ENCODE assay signal across 8 cellular contexts in the genomic region with DNA sequence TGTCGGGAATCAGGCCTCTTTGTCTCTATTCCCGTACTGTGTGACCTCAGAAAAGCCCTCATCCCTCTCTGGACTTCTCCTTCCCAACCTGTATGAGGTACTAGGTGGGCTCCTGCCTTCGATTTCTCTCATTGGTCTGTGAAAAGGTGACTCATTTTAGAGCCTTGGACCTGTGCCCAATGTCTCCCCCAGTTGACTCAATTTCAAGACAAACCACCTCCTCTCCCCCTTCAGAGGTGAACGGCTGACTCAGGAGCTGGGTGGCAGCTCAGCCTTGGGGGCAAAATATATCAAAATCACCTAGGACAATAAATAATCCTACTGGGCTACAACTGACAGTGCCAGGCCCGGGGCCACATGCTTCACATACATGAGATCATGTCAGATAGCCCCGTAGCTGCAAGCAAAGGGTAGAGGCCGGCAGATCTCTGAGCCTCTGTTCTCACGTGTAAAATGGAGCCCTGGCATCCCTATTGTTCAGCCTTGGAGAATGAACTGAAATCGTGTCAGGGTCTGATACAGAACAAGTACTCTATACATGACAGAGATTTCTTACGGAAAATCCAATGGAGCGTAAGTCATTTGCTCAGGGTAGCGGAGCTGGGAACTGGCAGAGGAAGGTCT. TPM values are rescaled to one million over a fixed set of nuclear protein-coding genes. Genes with fewer than 3 reads are reported as not detected.
DNase-seq lines count a peak whose midpoint lies in the region; TF ChIP-seq lines count a peak whose summit lies in the region.

No MANE protein-coding gene starts in this region.

- H3K27ac ChIP-seq in esophagus squamous epithelium (peak overlapping the region; percentile 98 to 100 (median 100)), transverse colon (peak overlapping the region; percentile 94 to 99 (median 98))

- intact Hi-C loops in Caco-2 (cut with micrococcal nuclease; ENCODE audit: unreplicated experiment) (loop anchor here (1.0 to 2.0 kb wide), 3 partner anchors 35 to 83 kb away; a partner anchor contains a TSS), esophagus squamous epithelium (cut with DNase I) (loop anchor here (5.0 kb wide), 1 partner anchor 109 kb away; no protein-coding TSS in a partner anchor), transverse colon (cut with DNase I; ENCODE audit: low total_unique reads) (loop anchor here (10.0 kb wide), 1 partner anchor 89 kb away; no protein-coding TSS in a partner anchor)

- TF ChIP-seq EP300 in transverse colon (IDR thresholded peaks at IDR 0.05; ENCODE audit: low read depth) = no peak

- POLR2A ChIA-PET in Caco-2 (lab: Charles Lee) = interaction anchor here (0.5 to 2.4 kb wide), 16 partner anchors 9 to 510 kb away, joined by 3 to 33 read pairs (median 4); a partner anchor contains a TSS

- peak overlapping the region; percentile 93 for H3K27ac Mint-ChIP-seq in Caco-2 (ENCODE audit: unreplicated experiment)
- peak overlapping the region; percentile 99 for H3K27ac Mint-ChIP-seq in osteocyte (ENCODE audit: unreplicated experiment)

- peaks cover 6% of the 10 kb centered on the region; the same call in 1 of the 2 replicates for H3K4me1 ChIP-seq in Caco-2
- H3K4me1 ChIP-seq in esophagus squamous epithelium = peaks cover 18 to 68% (median 37%) of the 10 kb centered on the region in 3 donors
- peaks cover 15 to 60% (median 47%) of the 10 kb centered on the region in 4 donors for H3K4me1 ChIP-seq in transverse colon

- BruUV-seq in Caco-2 (replicated peaks; lab: Mats Ljungman, UMichigan) = TSS peak; percentile 79

- H3K4me3 Mint-ChIP-seq in Caco-2 (ENCODE audit: unreplicated experiment) (peak overlapping the region; percentile 84), osteocyte (ENCODE audit: unreplicated experiment) (peak overlapping the region; percentile 86)

- DNase-seq in Caco-2 (peak in 1 of 2 experiments; percentile 24), NAMALWA (ENCODE audit: low spot score) (peak; percentile 65), activated T-cell treated with anti-CD3 and anti-CD28 coated beads for 1 hour (ENCODE audit: low read depth) (peak; percentile 55), esophagus squamous epithelium (lab: John Stamatoyannopoulos, UW) (no peak), osteocyte (ENCODE audit: extremely low spot score, unreplicated experiment) (no peak), transverse colon (no peak), islet precursor cell (no peak), NCI-H524 treated with DMSO at 0.1 percent for 48 hours (lab: John Stamatoyannopoulos, UW) (no peak)

- TF ChIP-seq POLR2A in esophagus squamous epithelium (IDR thresholded peaks at IDR 0.05) = no peak
- TF ChIP-seq POLR2A in transverse colon (IDR thresholded peaks at IDR 0.05) = no peak

- H3K36me3 Mint-ChIP-seq in Caco-2 (ENCODE audit: insufficient read depth, unreplicated experiment) (peaks cover 67% of the 10 kb centered on the region), osteocyte (ENCODE audit: unreplicated experiment) (peaks cover 11% of the 10 kb centered on the region)

- no peak for TF ChIP-seq CTCF in Caco-2 (IDR thresholded peaks at IDR 0.05; ENCODE audit: insufficient read depth in 1 of 2, low read depth in 1 of 2, low read length in 1 of 2, severe bottlenecking in 1 of 2, unreplicated experiment in 1 of 2)
- no peak for TF ChIP-seq CTCF in esophagus squamous epithelium (IDR thresholded peaks at IDR 0.05)
- TF ChIP-seq CTCF in osteocyte (IDR thresholded peaks at IDR 0.05) = no peak
- peak in 1 of 5 experiments; percentile 9 for TF ChIP-seq CTCF in transverse colon (IDR thresholded peaks at IDR 0.05)

- H3K27me3 Mint-ChIP-seq in Caco-2 (ENCODE audit: insufficient read depth, unreplicated experiment) (no peaks in the 10 kb centered on the region), osteocyte (ENCODE audit: unreplicated experiment) (no peaks in the 10 kb centered on the region)

- H3K4me1 Mint-ChIP-seq in Caco-2 (ENCODE audit: low read depth, unreplicated experiment) (peaks cover 18% of the 10 kb centered on the region), osteocyte (ENCODE audit: unreplicated experiment) (peaks cover 58% of the 10 kb centered on the region)

- CTCF ChIA-PET in Caco-2 (lab: Charles Lee) = interaction anchor here (1.4 kb wide), 1 partner anchor 17 kb away, joined by 3 read pairs; no protein-coding TSS in a partner anchor

- H3K36me3 ChIP-seq in Caco-2 (ENCODE audit: control insufficient read depth, insufficient read depth, low read length) (peaks cover 3% of the 10 kb centered on the region), esophagus squamous epithelium (peaks cover 0 to 23% (median 4%) of the 10 kb centered on the region in 3 donors), transverse colon (peaks cover 0 to 3% (median 0%) of the 10 kb centered on the region in 4 donors)

- H3K4me3 ChIP-seq in Caco-2 (ENCODE audit: low read depth, low read length) (peak overlapping the region; percentile 67), esophagus squamous epithelium (peak overlapping the region; percentile 81 to 94 (median 92)), transverse colon (peak overlapping the region; percentile 68 to 96 (median 88))

- H3K9me3 ChIP-seq in Caco-2 = no peaks in the 10 kb centered on the region
- no peaks in the 10 kb centered on the region for H3K9me3 ChIP-seq in esophagus squamous epithelium
- no peaks in the 10 kb centered on the region for H3K9me3 ChIP-seq in transverse colon

- H3K27me3 ChIP-seq in Caco-2 (replicated peaks; ENCODE audit: control insufficient read depth, insufficient read depth, low read length) (no peaks in the 10 kb centered on the region), esophagus squamous epithelium (no peaks in the 10 kb centered on the region), transverse colon (no peaks in the 10 kb centered on the region)

- in situ Hi-C loops in transverse colon (cut with MboI; ENCODE audit: low pct_ligation_motif_present in 1 of 4, low pct_unique_long_range_greater_than_20kb in 1 of 4, low sequenced_read_pairs in 3 of 4) = loop anchor here in 2 of 4 donors (5.0 to 25.0 kb wide), 2 partner anchors 36 to 96 kb away; a partner anchor contains a TSS

- H3K9me3 Mint-ChIP-seq in Caco-2 (ENCODE audit: unreplicated experiment) (no peaks in the 10 kb centered on the region), osteocyte (ENCODE audit: unreplicated experiment) (no peaks in the 10 kb centered on the region)

- WGBS in esophagus squamous epithelium, 2 donors = 0% methylated on average over 11 to 12 of the region's 12 CpGs
- 3 to 4% methylated on average over 4 to 12 of the region's 12 CpGs for WGBS in transverse colon (ENCODE audit: low coverage in 1 of 2), 2 donors

RNA-seq across cellular contexts. Expression of a gene that starts 0.5 kb away (rescaled TPM):
- total RNA-seq in Caco-2 (2022) = 30.9 and 35.7 TPM in 2 replicates
- total RNA-seq in esophagus squamous epithelium = 10 to 100 TPM; 19.3 to 64.1 (median 33.3) TPM
- 33.8 and 42.0 TPM in 2 replicates for total RNA-seq in osteocyte
- 10 to 100 TPM; 15.3 to 41.2 (median 36.5) TPM for total RNA-seq in transverse colon

RNA-seq across cellular contexts. Expression of a gene that starts 0.8 kb away (rescaled TPM):
- total RNA-seq in Caco-2 (2022) (28.5 and 31.2 TPM in 2 replicates), esophagus squamous epithelium (100 to 1,000 TPM in 2 of 4 donors, 10 to 100 TPM in 2; 58.5 to 127 (median 95.7) TPM), osteocyte (10.9 and 12.0 TPM in 2 replicates), transverse colon (10 to 100 TPM; 14.7 to 56.1 (median 33.8) TPM)

RNA-seq across cellular contexts. Expression of a gene that starts 25.7 kb away (rescaled TPM):
- total RNA-seq in Caco-2 (2022) (21.1 and 22.0 TPM in 2 replicates), esophagus squamous epithelium (10 to 100 TPM; 11.2 to 20.8 (median 15.8) TPM), osteocyte (63.2 and 67.1 TPM in 2 replicates), transverse colon (10 to 100 TPM in 3 of 4 donors, 1 to 10 TPM in 1; 9.0 to 44.9 (median 20.4) TPM)

RNA-seq across cellular contexts. Expression of a gene that starts 34.1 kb away (rescaled TPM):
- total RNA-seq in Caco-2 (2022) (28.0 and 29.2 TPM in 2 replicates), esophagus squamous epithelium (1 to 10 TPM; 2.1 to 2.8 (median 2.4) TPM), osteocyte (14.6 and 17.0 TPM in 2 replicates), transverse colon (10 to 100 TPM in 2 of 4 donors, 1 to 10 TPM in 2; 8.3 to 29.1 (median 12.1) TPM)

RNA-seq across cellular contexts. Expression of a gene that starts 34.9 kb away (rescaled TPM):
- 133 and 134 TPM in 2 replicates for total RNA-seq in Caco-2 (2022)
- 10 to 100 TPM; 45.0 to 79.5 (median 51.0) TPM for total RNA-seq in esophagus squamous epithelium
- total RNA-seq in osteocyte = 48.0 and 53.2 TPM in 2 replicates
- 10 to 100 TPM; 45.1 to 85.3 (median 65.6) TPM for total RNA-seq in transverse colon

Comparison
In these comparisons a context has a peak if more than half of its experiments do, and no peak if none do; other contexts are left out.
1. DNase-seq: peak in NAMALWA (single experiment) and activated T-cell treated with anti-CD3 and anti-CD28 coated beads for 1 hour (single experiment); none in esophagus squamous epithelium (single experiment), osteocyte (single experiment), transverse colon (single experiment), islet precursor cell (single experiment) and NCI-H524 treated with DMSO at 0.1 percent for 48 hours (single experiment).
2. Peak in every context shown above with its lines, with median percentiles within 50 percentile points of each other: H3K4me3 ChIP-seq.